Comparison of ENCODE assay signal across 1 cellular context in genomic region chr7:47471358-47471703, GRCh38.
TF ChIP-seq lines count a peak whose summit lies in the region.

No MANE protein-coding gene starts in this region.

TF ChIP-seq in GM23338, 12 proteins besides CTCF, POLR2A, EP300 and RAD21:
- TF ChIP-seq ZNF462 (CRISPR knock-in tag; IDR thresholded peaks at IDR 0.05) = no peak
- TF ChIP-seq, protein P1, sequence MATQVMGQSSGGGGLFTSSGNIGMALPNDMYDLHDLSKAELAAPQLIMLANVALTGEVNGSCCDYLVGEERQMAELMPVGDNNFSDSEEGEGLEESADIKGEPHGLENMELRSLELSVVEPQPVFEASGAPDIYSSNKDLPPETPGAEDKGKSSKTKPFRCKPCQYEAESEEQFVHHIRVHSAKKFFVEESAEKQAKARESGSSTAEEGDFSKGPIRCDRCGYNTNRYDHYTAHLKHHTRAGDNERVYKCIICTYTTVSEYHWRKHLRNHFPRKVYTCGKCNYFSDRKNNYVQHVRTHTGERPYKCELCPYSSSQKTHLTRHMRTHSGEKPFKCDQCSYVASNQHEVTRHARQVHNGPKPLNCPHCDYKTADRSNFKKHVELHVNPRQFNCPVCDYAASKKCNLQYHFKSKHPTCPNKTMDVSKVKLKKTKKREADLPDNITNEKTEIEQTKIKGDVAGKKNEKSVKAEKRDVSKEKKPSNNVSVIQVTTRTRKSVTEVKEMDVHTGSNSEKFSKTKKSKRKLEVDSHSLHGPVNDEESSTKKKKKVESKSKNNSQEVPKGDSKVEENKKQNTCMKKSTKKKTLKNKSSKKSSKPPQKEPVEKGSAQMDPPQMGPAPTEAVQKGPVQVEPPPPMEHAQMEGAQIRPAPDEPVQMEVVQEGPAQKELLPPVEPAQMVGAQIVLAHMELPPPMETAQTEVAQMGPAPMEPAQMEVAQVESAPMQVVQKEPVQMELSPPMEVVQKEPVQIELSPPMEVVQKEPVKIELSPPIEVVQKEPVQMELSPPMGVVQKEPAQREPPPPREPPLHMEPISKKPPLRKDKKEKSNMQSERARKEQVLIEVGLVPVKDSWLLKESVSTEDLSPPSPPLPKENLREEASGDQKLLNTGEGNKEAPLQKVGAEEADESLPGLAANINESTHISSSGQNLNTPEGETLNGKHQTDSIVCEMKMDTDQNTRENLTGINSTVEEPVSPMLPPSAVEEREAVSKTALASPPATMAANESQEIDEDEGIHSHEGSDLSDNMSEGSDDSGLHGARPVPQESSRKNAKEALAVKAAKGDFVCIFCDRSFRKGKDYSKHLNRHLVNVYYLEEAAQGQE (IDR thresholded peaks at IDR 0.05; ENCODE audit: unreplicated experiment) = no peak
- TF ChIP-seq NANOG (IDR thresholded peaks at IDR 0.05; ENCODE audit: borderline replicate concordance) = no peak
TF ChIP-seq in GM23338: peak in this region for 0.
